17 cellular contexts compared by ENCODE assay signal in genomic region chr19:50361290-50362029, GRCh38. TPM values are rescaled to one million over a fixed set of nuclear protein-coding genes. Genes with fewer than 3 reads are reported as not detected.
A peak's percentile ranks its signal among the peaks of the same experiment; 100 is the strongest.
DNase-seq lines count a peak whose midpoint lies in the region; ATAC-seq and TF ChIP-seq lines count a peak whose summit lies in the region.
"Had no signal": no experiment of that assay in that cellular context is flagged by ENCODE, and none has a peak within 500 bp of the region (broad histone marks: within the 10 kb centered on the region; RNA-seq: fewer than 3 reads in every experiment).

No MANE protein-coding gene starts in this region.

- H3K9me3 Mint-ChIP-seq in T-helper 1 cell treated with Interleukin-12 subunit alpha and Interleukin-12 subunit beta and Interleukin-4 antibody, amounts not matched to agents 30 μg/mL and 1 μg/mL, for 36 hours, result no peaks in the 10 kb centered on the region
- H3K9me3 Mint-ChIP-seq in T-helper 2 cell treated with Interferon-gamma antibody and Interleukin-4, amounts not matched to agents 5 μg/mL and 100 μg/mL, for 36 hours, result no peaks in the 10 kb centered on the region

- ATAC-seq in left lung (peak; percentile 10), GM18909 (IDR thresholded peaks at IDR 0.05; ENCODE audit: poor library complexity, unreplicated experiment) (no peak)
- ATAC-seq: left colon had no signal

- intact Hi-C loops in left lung (cut with DNase I), result loop anchor here in 1 of 2 donors (10.0 kb wide), 2 partner anchors 53 to 423 kb away; partner anchors contain the start of gene SPIB

- H3K27me3 ChIP-seq in left lung, result peaks cover 0 to 6% of the 10 kb centered on the region in 2 donors
- H3K27me3 ChIP-seq: cardiac muscle cell had no signal

- H3K4me1 Mint-ChIP-seq in T-helper 1 cell treated with Interleukin-12 subunit alpha and Interleukin-12 subunit beta and Interleukin-4 antibody, amounts not matched to agents 30 μg/mL and 1 μg/mL, for 36 hours (ENCODE audit: low read depth), result peaks cover 65% of the 10 kb centered on the region
- peaks cover 53% of the 10 kb centered on the region for H3K4me1 Mint-ChIP-seq in T-helper 2 cell treated with Interferon-gamma antibody and Interleukin-4, amounts not matched to agents 5 μg/mL and 100 μg/mL, for 36 hours (ENCODE audit: low read depth)

- no peak overlapping the region for H3K4me3 Mint-ChIP-seq in T-helper 1 cell treated with Interleukin-12 subunit alpha and Interleukin-12 subunit beta and Interleukin-4 antibody, amounts not matched to agents 30 μg/mL and 1 μg/mL, for 36 hours
- H3K4me3 Mint-ChIP-seq in T-helper 2 cell treated with Interferon-gamma antibody and Interleukin-4, amounts not matched to agents 5 μg/mL and 100 μg/mL, for 36 hours, result no peak overlapping the region

- TF ChIP-seq CTCF in left lung (IDR thresholded peaks at IDR 0.05), result no peak

- peaks cover 0 to 24% of the 10 kb centered on the region in 2 donors for H3K4me1 ChIP-seq in left lung

- no peaks in the 10 kb centered on the region for H3K9me3 ChIP-seq in left lung

- H3K36me3 ChIP-seq in left lung, result peaks cover 0 to 16% of the 10 kb centered on the region in 2 donors
- H3K36me3 ChIP-seq: cardiac muscle cell had no signal

- H3K27me3 Mint-ChIP-seq in T-helper 1 cell treated with Interleukin-12 subunit alpha and Interleukin-12 subunit beta and Interleukin-4 antibody, amounts not matched to agents 30 μg/mL and 1 μg/mL, for 36 hours (ENCODE audit: low read depth), result no peaks in the 10 kb centered on the region
- no peaks in the 10 kb centered on the region for H3K27me3 Mint-ChIP-seq in T-helper 2 cell treated with Interferon-gamma antibody and Interleukin-4, amounts not matched to agents 5 μg/mL and 100 μg/mL, for 36 hours (ENCODE audit: low read depth)

- peak overlapping the region; percentile 58 for H3K27ac Mint-ChIP-seq in T-helper 1 cell treated with Interleukin-12 subunit alpha and Interleukin-12 subunit beta and Interleukin-4 antibody, amounts not matched to agents 30 μg/mL and 1 μg/mL, for 36 hours
- peak overlapping the region; percentile 64 for H3K27ac Mint-ChIP-seq in T-helper 2 cell treated with Interferon-gamma antibody and Interleukin-4, amounts not matched to agents 5 μg/mL and 100 μg/mL, for 36 hours

- no peak for DNase-seq in T-helper 1 cell
- peak; percentile 14 for DNase-seq in ELR (ENCODE audit: low read depth)
- DNase-seq in T-helper 2 cell treated with Interferon-gamma antibody and Interleukin-4, amounts not matched to agents 5 μg/mL and 100 μg/mL, for 36 hours (ENCODE audit: low spot score), result no peak
- DNase-seq in left lung, result no peak
- no peak for DNase-seq in retina
- DNase-seq in HuH-7 (ENCODE audit: low spot score), result no peak
- DNase-seq: activated effector memory CD4-positive, alpha-beta T cell treated with Interleukin-2 at 50 U/mL for 16 hours; head of caudate nucleus; left colon; NCI-H1048; NCI-H446 had no signal

- H3K27ac ChIP-seq in left lung, result peak overlapping the region; percentile 59 to 84

- peaks cover 15% of the 10 kb centered on the region for H3K36me3 Mint-ChIP-seq in T-helper 1 cell treated with Interleukin-12 subunit alpha and Interleukin-12 subunit beta and Interleukin-4 antibody, amounts not matched to agents 30 μg/mL and 1 μg/mL, for 36 hours (ENCODE audit: low read depth)
- H3K36me3 Mint-ChIP-seq in T-helper 2 cell treated with Interferon-gamma antibody and Interleukin-4, amounts not matched to agents 5 μg/mL and 100 μg/mL, for 36 hours (ENCODE audit: low read depth), result peaks cover 2% of the 10 kb centered on the region

- H3K4me3 ChIP-seq in left lung, result peak overlapping the region in 1 of 2 donors; percentile 36
- H3K4me3 ChIP-seq: cardiac muscle cell had no signal

RNA-seq across cellular contexts. Expression of gene NAPSA, which starts 4.0 kb away (rescaled TPM):
- total RNA-seq in left lung, result 1,000 to 10,000 TPM; 1,284 to 3,296 TPM
- total RNA-seq: endothelial cell of umbilical vein, RPMI7951, skeletal muscle tissue had no signal

RNA-seq across cellular contexts. Expression of gene NR1H2, which starts 14.8 kb away (rescaled TPM):
- total RNA-seq in left lung, result 10 to 100 TPM; 77.9 to 78.4 TPM

RNA-seq across cellular contexts. Expression of gene POLD1, which starts 22.7 kb away (rescaled TPM):
- 10 to 100 TPM; 38.3 to 58.3 TPM for total RNA-seq in left lung

RNA-seq across cellular contexts. Expression of gene KCNC3, which starts 32.3 kb away (rescaled TPM):
- 10 to 100 TPM in 1 of 2 donors, 1 to 10 TPM in 1; 8.5 to 14.7 TPM for total RNA-seq in left lung

RNA-seq across cellular contexts. Expression of gene SPIB, which starts 57.3 kb away (rescaled TPM):
- total RNA-seq in left lung, result under 1 TPM; 0.32 to 0.34 TPM
- total RNA-seq: endothelial cell of umbilical vein, RPMI7951 had no signal
